In genomic region chr5:555058-555623, GRCh38 we compare ENCODE assay signal across 14 cellular contexts. TPM values are rescaled to one million over a fixed set of nuclear protein-coding genes. Genes with fewer than 3 reads are reported as not detected.
DNase-seq lines count a peak whose midpoint lies in the region; ATAC-seq and TF ChIP-seq lines count a peak whose summit lies in the region.
"Had no signal": no experiment of that assay in that cellular context is flagged by ENCODE, and none has a peak within 500 bp of the region (broad histone marks: within the 10 kb centered on the region; RNA-seq: fewer than 3 reads in every experiment).

No MANE protein-coding gene starts in this region.

- CTCF ChIA-PET in activated CD4-positive, alpha-beta memory T cell treated with anti-CD3 and anti-CD28 coated beads for 36 hours (lab: Charles Lee), result interaction anchor here (1.2 kb wide), 1 partner anchor 114 kb away, joined by 3 read pairs; no protein-coding TSS in a partner anchor

- H2AFZ ChIP-seq in MM.1S (ENCODE audit: low read length), result no peak overlapping the region

- no peaks in the 10 kb centered on the region for H3K4me1 Mint-ChIP-seq in activated CD4-positive, alpha-beta memory T cell treated with anti-CD3 and anti-CD28 coated beads for 36 hours (ENCODE audit: low read depth)
- H3K4me1 Mint-ChIP-seq: brain; CD8-positive, alpha-beta memory T cell had no signal

- no peaks in the 10 kb centered on the region for H3F3A ChIP-seq in MM.1S (ENCODE audit: insufficient read depth, low read length)

- TF ChIP-seq CTCF in right atrium auricular region (IDR thresholded peaks at IDR 0.05) (no peak), mucosa of descending colon (IDR thresholded peaks at IDR 0.05) (no peak), upper lobe of left lung (IDR thresholded peaks at IDR 0.05) (no peak), MM.1S (IDR thresholded peaks at IDR 0.05; ENCODE audit: low read length) (no peak)

- intact Hi-C loops in Right ventricle myocardium inferior (cut with DNase I) (no loop called here), mucosa of descending colon (cut with DNase I, micrococcal nuclease) (no loop called here)
- intact Hi-C loops in activated CD4-positive, alpha-beta memory T cell treated with anti-CD3 and anti-CD28 coated beads for 36 hours (cut with micrococcal nuclease), result no loop called here

- H3K36me3 Mint-ChIP-seq in activated CD4-positive, alpha-beta memory T cell treated with anti-CD3 and anti-CD28 coated beads for 36 hours, result no peaks in the 10 kb centered on the region
- H3K36me3 Mint-ChIP-seq: activated naive CD8-positive, alpha-beta T cell; brain had no signal

- DNase-seq in Right ventricle myocardium inferior (ENCODE audit: missing footprints), result peak; percentile 31
- no peak for DNase-seq in right atrium auricular region (ENCODE audit: low spot score)
- peak; percentile 8 for DNase-seq in activated CD4-positive, alpha-beta memory T cell treated with anti-CD3 and anti-CD28 coated beads for 36 hours
- DNase-seq in mucosa of descending colon, result peak; percentile 58 to 61 (median 61)
- peak in 1 of 2 donors; percentile 81 for DNase-seq in upper lobe of left lung
- DNase-seq in MM.1S, result no peak
- DNase-seq: EL, HCEC 1CT, nephron progenitor cell had no signal

- H3K4me3 ChIP-seq in right atrium auricular region (no peak overlapping the region), mucosa of descending colon (no peak overlapping the region), upper lobe of left lung (no peak overlapping the region), MM.1S (ENCODE audit: low read length) (no peak overlapping the region)

- peaks cover 13% of the 10 kb centered on the region for H3K27me3 Mint-ChIP-seq in activated CD4-positive, alpha-beta memory T cell treated with anti-CD3 and anti-CD28 coated beads for 36 hours

- no peak for TF ChIP-seq EP300 in upper lobe of left lung (IDR thresholded peaks at IDR 0.05)

- no peak overlapping the region for H3K9ac ChIP-seq in MM.1S (ENCODE audit: low read length)

- H3K27ac ChIP-seq in right atrium auricular region (no peak overlapping the region), upper lobe of left lung (no peak overlapping the region), MM.1S (ENCODE audit: low read length) (no peak overlapping the region)

- peaks cover 0 to 8% of the 10 kb centered on the region in 2 donors for H3K9me3 ChIP-seq in right atrium auricular region
- H3K9me3 ChIP-seq in mucosa of descending colon, result no peaks in the 10 kb centered on the region
- H3K9me3 ChIP-seq in upper lobe of left lung, result no peaks in the 10 kb centered on the region
- no peaks in the 10 kb centered on the region for H3K9me3 ChIP-seq in MM.1S (replicated peaks; ENCODE audit: insufficient read depth, low read length)

- H3K79me2 ChIP-seq in MM.1S (ENCODE audit: low read length), result no peaks in the 10 kb centered on the region

- no peak overlapping the region for H3K4me3 Mint-ChIP-seq in activated CD4-positive, alpha-beta memory T cell treated with anti-CD3 and anti-CD28 coated beads for 36 hours
- H3K4me3 Mint-ChIP-seq: activated naive CD8-positive, alpha-beta T cell; brain; CD8-positive, alpha-beta memory T cell; nephron progenitor cell had no signal

- H3K4me1 ChIP-seq in right atrium auricular region (no peaks in the 10 kb centered on the region), mucosa of descending colon (ENCODE audit: low read depth) (peaks cover 16% of the 10 kb centered on the region), upper lobe of left lung (no peaks in the 10 kb centered on the region), MM.1S (ENCODE audit: low read length) (no peaks in the 10 kb centered on the region)

- WGBS in upper lobe of left lung, 2 donors, result 92 to 93% methylated on average over 13 to 23 of the region's 27 CpGs

- no peaks in the 10 kb centered on the region for H4K20me1 ChIP-seq in MM.1S (ENCODE audit: insufficient read depth, low read length)

- H3K4me2 ChIP-seq in MM.1S (ENCODE audit: low read depth, low read length), result no peak overlapping the region

- POLR2A ChIA-PET in activated CD4-positive, alpha-beta memory T cell treated with anti-CD3 and anti-CD28 coated beads for 36 hours (lab: Charles Lee), result no interaction called here

- no peak for ATAC-seq in Right ventricle myocardium inferior
- peak; percentile 30 for ATAC-seq in mucosa of descending colon
- ATAC-seq in upper lobe of left lung (ENCODE audit: low FRiP score in 2 of 2), result peak; percentile 8 to 39
- ATAC-seq in HG02981 (IDR thresholded peaks at IDR 0.05; ENCODE audit: unreplicated experiment), result no peak
- no peak for ATAC-seq in HG03432 (IDR thresholded peaks at IDR 0.05; ENCODE audit: unreplicated experiment)

- H3K9me3 Mint-ChIP-seq in activated CD4-positive, alpha-beta memory T cell treated with anti-CD3 and anti-CD28 coated beads for 36 hours, result no peaks in the 10 kb centered on the region

- no peaks in the 10 kb centered on the region for H3K27me3 ChIP-seq in right atrium auricular region
- no peaks in the 10 kb centered on the region for H3K27me3 ChIP-seq in upper lobe of left lung
- peaks cover 22% of the 10 kb centered on the region for H3K27me3 ChIP-seq in MM.1S (replicated peaks; ENCODE audit: insufficient read depth, low read length)

- H3K27ac Mint-ChIP-seq in activated CD4-positive, alpha-beta memory T cell treated with anti-CD3 and anti-CD28 coated beads for 36 hours, result no peak overlapping the region
- H3K27ac Mint-ChIP-seq: activated naive CD8-positive, alpha-beta T cell; brain; nephron progenitor cell had no signal

- TF ChIP-seq POLR2A in upper lobe of left lung (IDR thresholded peaks at IDR 0.05), result no peak

- H3K36me3 ChIP-seq in right atrium auricular region (no peaks in the 10 kb centered on the region), mucosa of descending colon (ENCODE audit: low read depth) (no peaks in the 10 kb centered on the region), upper lobe of left lung (no peaks in the 10 kb centered on the region), MM.1S (replicated peaks; ENCODE audit: insufficient read depth, low read length) (no peaks in the 10 kb centered on the region)

- no peaks in the 10 kb centered on the region for H3K9me2 ChIP-seq in MM.1S (replicated peaks; ENCODE audit: insufficient read depth, low read length)

RNA-seq across cellular contexts. Expression of gene SLC9A3, which starts 30.9 kb away (rescaled TPM):
- total RNA-seq in Right ventricle myocardium inferior, result 1.1 TPM
- total RNA-seq in right atrium auricular region, result 1 to 10 TPM; 1.8 to 2.3 TPM
- total RNA-seq in activated CD4-positive, alpha-beta memory T cell treated with anti-CD3 and anti-CD28 coated beads for 36 hours, result 1 to 10 TPM; 1.7 to 1.8 TPM
- 100 to 1,000 TPM in 1 of 3 donors, 10 to 100 TPM in 2; 29.2 to 272 (median 77.7) TPM for total RNA-seq in mucosa of descending colon
- total RNA-seq in upper lobe of left lung, result 1 to 10 TPM; 1.0 to 4.1 (median 1.9) TPM

RNA-seq across cellular contexts. Expression of gene CEP72, which starts 57.0 kb away (rescaled TPM):
- total RNA-seq in Right ventricle myocardium inferior (2.0 TPM), right atrium auricular region (1 to 10 TPM in 1 of 2 donors, under 1 TPM in 1; 0.41 to 1.0 TPM), mucosa of descending colon (1 to 10 TPM; 7.3 to 9.7 (median 8.8) TPM), upper lobe of left lung (10 to 100 TPM in 2 of 6 donors, 1 to 10 TPM in 4; 6.8 to 21.0 (median 9.4) TPM)
- 10 to 100 TPM; 21.6 to 22.5 TPM for total RNA-seq in activated CD4-positive, alpha-beta memory T cell treated with anti-CD3 and anti-CD28 coated beads for 36 hours

Comparison
In these comparisons a context has a peak if more than half of its experiments do, and no peak if none do; other contexts are left out.
1. DNase-seq: peak in Right ventricle myocardium inferior (single experiment), activated CD4-positive, alpha-beta memory T cell treated with anti-CD3 and anti-CD28 coated beads for 36 hours (single experiment) and mucosa of descending colon (3 of 3); none in right atrium auricular region (single experiment) and MM.1S (single experiment).
2. ATAC-seq: peak in mucosa of descending colon (single experiment) and upper lobe of left lung (2 of 2); none in Right ventricle myocardium inferior (single experiment), HG02981 (single experiment) and HG03432 (single experiment).
3. RNA of gene SLC9A3, which starts 30.9 kb away (total RNA-seq): 29.2 to 272 TPM in mucosa of descending colon; 1.8 to 2.3 TPM in right atrium auricular region, 1.0 to 4.1 TPM in upper lobe of left lung, 1.7 to 1.8 TPM in activated CD4-positive, alpha-beta memory T cell treated with anti-CD3 and anti-CD28 coated beads for 36 hours and 1.1 TPM in Right ventricle myocardium inferior (single experiment); every median in the first group is over 4 times any median in the second.